18 cellular contexts compared by ENCODE assay signal in the genomic region with DNA sequence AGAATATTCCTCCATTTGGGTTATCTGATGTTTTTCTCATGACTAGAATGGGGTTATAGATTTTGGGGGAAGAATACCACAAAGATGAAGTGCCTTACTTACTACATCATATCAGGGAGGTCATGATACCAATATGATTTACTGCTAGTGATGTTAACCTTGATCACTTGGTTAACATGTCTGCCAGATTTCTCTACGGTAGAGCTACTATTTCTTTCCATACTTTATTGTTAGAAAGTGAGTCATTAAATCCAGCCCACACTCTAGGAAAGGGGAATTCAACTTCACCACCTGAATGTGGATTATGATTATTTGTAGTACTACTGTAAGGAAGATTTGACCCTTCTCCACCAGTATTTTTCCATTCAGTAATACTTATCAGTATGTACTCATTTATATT.
DNase-seq lines count a peak whose midpoint lies in the region; ATAC-seq, FAIRE-seq and TF ChIP-seq lines count a peak whose summit lies in the region.
"Had no signal": no experiment of that assay in that cellular context is flagged by ENCODE, and none has a peak within 500 bp of the region (broad histone marks: within the 10 kb centered on the region; RNA-seq: fewer than 3 reads in every experiment).

No MANE protein-coding gene starts in this region.

- H3K9ac ChIP-seq in SU-DHL-6 (ENCODE audit: low read length) = no peak overlapping the region
- H3K9ac ChIP-seq: KMS-11 had no signal

- no peaks in the 10 kb centered on the region for H3K9me3 Mint-ChIP-seq in activated naive CD4-positive, alpha-beta T cell treated with anti-CD3 and anti-CD28 coated beads, Interleukin-2, amount 50 U/mL, for 24 hours
- no peaks in the 10 kb centered on the region for H3K9me3 Mint-ChIP-seq in stimulated activated effector memory CD8-positive, alpha-beta T cell treated with anti-CD3 and anti-CD28 coated beads, Interleukin-12 subunit alpha, Interleukin-12 subunit beta, amount 100 ng/mL, for 72 hours
- H3K9me3 Mint-ChIP-seq: central memory CD8-positive, alpha-beta T cell had no signal

- H3K4me1 Mint-ChIP-seq in activated naive CD4-positive, alpha-beta T cell treated with anti-CD3 and anti-CD28 coated beads, Interleukin-2, amount 50 U/mL, for 24 hours = peaks cover 67% of the 10 kb centered on the region
- H3K4me1 Mint-ChIP-seq in stimulated activated effector memory CD8-positive, alpha-beta T cell treated with anti-CD3 and anti-CD28 coated beads, Interleukin-12 subunit alpha, Interleukin-12 subunit beta, amount 100 ng/mL, for 72 hours = peaks cover 62% of the 10 kb centered on the region

- in situ Hi-C loops in G401 (cut with HindIII; ENCODE audit: low sequenced_read_pairs) = no loop called here

- H3K27me3 Mint-ChIP-seq in activated naive CD4-positive, alpha-beta T cell treated with anti-CD3 and anti-CD28 coated beads, Interleukin-2, amount 50 U/mL, for 24 hours = no peaks in the 10 kb centered on the region
- H3K27me3 Mint-ChIP-seq: central memory CD8-positive, alpha-beta T cell had no signal

- H3K4me3 ChIP-seq in SU-DHL-6 (ENCODE audit: insufficient read depth, low read length, poor library complexity, severe bottlenecking) = no peak overlapping the region
- no peak overlapping the region for H3K4me3 ChIP-seq in fibroblast of the aortic adventitia (ENCODE audit: low read depth, low read length)
- H3K4me3 ChIP-seq: SJSA1 had no signal

- TF ChIP-seq CTCF in SU-DHL-6 (IDR thresholded peaks at IDR 0.05; ENCODE audit: insufficient read depth, low read length, poor library complexity, severe bottlenecking) = no peak
- TF ChIP-seq CTCF in fibroblast of the aortic adventitia (IDR thresholded peaks at IDR 0.05; ENCODE audit: insufficient read depth, low read length) = no peak

- H3K4me2 ChIP-seq in SU-DHL-6 (ENCODE audit: low read depth, low read length, poor library complexity, severe bottlenecking) = no peak overlapping the region
- H3K4me2 ChIP-seq: KMS-11 had no signal

- H3K79me2 ChIP-seq in SU-DHL-6 (ENCODE audit: insufficient read depth, low read length) = peaks cover 100% of the 10 kb centered on the region

- H3K9me3 ChIP-seq in SU-DHL-6 (ENCODE audit: insufficient read depth, low read length) = no peaks in the 10 kb centered on the region
- H3K9me3 ChIP-seq: SJSA1 had no signal

- FAIRE-seq in GM19239 (lab: Jason Lieb, UNC) = no peak

- peak overlapping the region; percentile 98 for H3K27ac ChIP-seq in SU-DHL-6 (ENCODE audit: low read depth, low read length)
- H3K27ac ChIP-seq: KMS-11, SJSA1, VCaP had no signal

- peak; percentile 55 for ATAC-seq in stimulated activated effector memory CD8-positive, alpha-beta T cell treated with anti-CD3 and anti-CD28 coated beads, Interleukin-12 subunit alpha, Interleukin-12 subunit beta, amount 100 ng/mL, for 72 hours
- ATAC-seq in GM21360 (IDR thresholded peaks at IDR 0.05; ENCODE audit: unreplicated experiment) = no peak

- DNase-seq in activated naive CD4-positive, alpha-beta T cell treated with anti-CD3 and anti-CD28 coated beads, Interleukin-2, amount 50 U/mL, for 16 hours = no peak
- DNase-seq in fibroblast of the aortic adventitia (ENCODE audit: low read depth) = peak; percentile 35
- DNase-seq in stimulated activated effector memory CD8-positive, alpha-beta T cell treated with anti-CD3 and anti-CD28 coated beads, Interleukin-12 subunit alpha, Interleukin-12 subunit beta, amount 100 ng/mL, for 72 hours (ENCODE audit: low spot score in 2 of 2) = no peak
- DNase-seq in G401 (ENCODE audit: low spot score) = no peak
- DNase-seq in GM19239 (ENCODE audit: insufficient read length, low spot score) = no peak
- DNase-seq: DMS153; midbrain; NCI-H187 treated with DMSO at 0.1 percent for 48 hours; NCI-H774; posterior cingulate gyrus; stimulated activated CD4-positive, alpha-beta T cell treated with anti-CD3 and anti-CD28 coated beads, Interleukin-1b, Interleukin-23, amount 100 ng/mL, for 48 hours had no signal

- no peaks in the 10 kb centered on the region for H4K20me1 ChIP-seq in SU-DHL-6 (ENCODE audit: low read depth, low read length)

- no peaks in the 10 kb centered on the region for H3K27me3 ChIP-seq in SU-DHL-6 (ENCODE audit: low read length)
- H3K27me3 ChIP-seq: SJSA1 had no signal

- no peak overlapping the region for H2AFZ ChIP-seq in SU-DHL-6 (ENCODE audit: low read depth, low read length, severe bottlenecking)

- peak overlapping the region; percentile 79 for H3K4me3 Mint-ChIP-seq in activated naive CD4-positive, alpha-beta T cell treated with anti-CD3 and anti-CD28 coated beads, Interleukin-2, amount 50 U/mL, for 24 hours
- no peak overlapping the region for H3K4me3 Mint-ChIP-seq in stimulated activated effector memory CD8-positive, alpha-beta T cell treated with anti-CD3 and anti-CD28 coated beads, Interleukin-12 subunit alpha, Interleukin-12 subunit beta, amount 100 ng/mL, for 72 hours
- H3K4me3 Mint-ChIP-seq: central memory CD8-positive, alpha-beta T cell had no signal

- peaks cover 9% of the 10 kb centered on the region for H3K36me3 Mint-ChIP-seq in activated naive CD4-positive, alpha-beta T cell treated with anti-CD3 and anti-CD28 coated beads, Interleukin-2, amount 50 U/mL, for 24 hours
- peaks cover 15% of the 10 kb centered on the region for H3K36me3 Mint-ChIP-seq in stimulated activated effector memory CD8-positive, alpha-beta T cell treated with anti-CD3 and anti-CD28 coated beads, Interleukin-12 subunit alpha, Interleukin-12 subunit beta, amount 100 ng/mL, for 72 hours

- peaks cover 74% of the 10 kb centered on the region for H3F3A ChIP-seq in SU-DHL-6 (ENCODE audit: insufficient read depth)

- H3K27ac Mint-ChIP-seq in activated naive CD4-positive, alpha-beta T cell treated with anti-CD3 and anti-CD28 coated beads, Interleukin-2, amount 50 U/mL, for 24 hours = peak overlapping the region; percentile 98
- H3K27ac Mint-ChIP-seq in stimulated activated effector memory CD8-positive, alpha-beta T cell treated with anti-CD3 and anti-CD28 coated beads, Interleukin-12 subunit alpha, Interleukin-12 subunit beta, amount 100 ng/mL, for 72 hours = peak overlapping the region; percentile 73

- no peaks in the 10 kb centered on the region for H3K9me2 ChIP-seq in SU-DHL-6 (replicated peaks; ENCODE audit: insufficient read depth, low read length)

- peaks cover 7% of the 10 kb centered on the region; the same call in 1 of the 2 replicates for H3K36me3 ChIP-seq in SU-DHL-6 (ENCODE audit: low read length)
- H3K36me3 ChIP-seq: SJSA1 had no signal
